In genomic region chr15:33675246-33675645, GRCh38 we compare ENCODE assay signal across 10 cellular contexts.
A peak's percentile ranks its signal among the peaks of the same experiment; 100 is the strongest.
DNase-seq lines count a peak whose midpoint lies in the region; ATAC-seq and TF ChIP-seq lines count a peak whose summit lies in the region.
"Had no signal": no experiment of that assay in that cellular context is flagged by ENCODE, and none has a peak within 500 bp of the region (broad histone marks: within the 10 kb centered on the region; RNA-seq: fewer than 3 reads in every experiment).

No MANE protein-coding gene starts in this region.

- H3K4me3 ChIP-seq in NT2/D1 (ENCODE audit: insufficient read length, low read depth), result no peak overlapping the region
- H3K4me3 ChIP-seq in fibroblast of pulmonary artery (replicated peaks; ENCODE audit: low read depth, low read length), result no peak overlapping the region
- H3K4me3 ChIP-seq: upper lobe of left lung had no signal

- no peaks in the 10 kb centered on the region for H3K4me1 ChIP-seq in NT2/D1 (ENCODE audit: insufficient read depth, insufficient read length)
- H3K4me1 ChIP-seq: upper lobe of left lung had no signal

- no peak for ATAC-seq in GM19463 (IDR thresholded peaks at IDR 0.05; ENCODE audit: unreplicated experiment)

- H3K27me3 ChIP-seq in NT2/D1 (ENCODE audit: insufficient read depth, insufficient read length), result no peaks in the 10 kb centered on the region
- H3K27me3 ChIP-seq: upper lobe of left lung had no signal

- no peaks in the 10 kb centered on the region for H3K9me3 ChIP-seq in NT2/D1 (ENCODE audit: insufficient read depth, low read length)
- H3K9me3 ChIP-seq: upper lobe of left lung had no signal

- DNase-seq in A172 (ENCODE audit: low spot score) (peak; percentile 23), GM19238 (ENCODE audit: insufficient read length, low spot score) (peak; percentile 27), NT2/D1 (ENCODE audit: low read depth, low spot score) (peak; percentile 27), fibroblast of pulmonary artery (ENCODE audit: low read depth) (peak; percentile 43), amniotic stem cell (lab: John Stamatoyannopoulos, UW) (no peak), AG08396 (ENCODE audit: low spot score) (no peak), HuH-7.5 (ENCODE audit: low spot score) (no peak)
- DNase-seq: activated CD4-positive, alpha-beta T cell treated with anti-CD3 and anti-CD28 coated beads, Interleukin-2, amount 10 ng/mL, durations not matched to agents 24 days and 14 days; upper lobe of left lung had no signal

- no peaks in the 10 kb centered on the region for H3K36me3 ChIP-seq in NT2/D1 (ENCODE audit: insufficient read depth, insufficient read length, low read length)
- H3K36me3 ChIP-seq: upper lobe of left lung had no signal

- no peak overlapping the region for H3K9ac ChIP-seq in NT2/D1 (ENCODE audit: insufficient read length, low read depth)

- peak; percentile 46 for TF ChIP-seq CTCF in fibroblast of pulmonary artery (IDR thresholded peaks at IDR 0.05; ENCODE audit: low read length, missing control alignments)

Comparison
In these comparisons a context has a peak if more than half of its experiments do, and no peak if none do; other contexts are left out.
1. DNase-seq: peak in A172 (single experiment), GM19238 (single experiment), NT2/D1 (single experiment) and fibroblast of pulmonary artery (single experiment); none in amniotic stem cell (single experiment), AG08396 (single experiment) and HuH-7.5 (single experiment).